ENCODE assay signal across 8 cellular contexts in the genomic region with DNA sequence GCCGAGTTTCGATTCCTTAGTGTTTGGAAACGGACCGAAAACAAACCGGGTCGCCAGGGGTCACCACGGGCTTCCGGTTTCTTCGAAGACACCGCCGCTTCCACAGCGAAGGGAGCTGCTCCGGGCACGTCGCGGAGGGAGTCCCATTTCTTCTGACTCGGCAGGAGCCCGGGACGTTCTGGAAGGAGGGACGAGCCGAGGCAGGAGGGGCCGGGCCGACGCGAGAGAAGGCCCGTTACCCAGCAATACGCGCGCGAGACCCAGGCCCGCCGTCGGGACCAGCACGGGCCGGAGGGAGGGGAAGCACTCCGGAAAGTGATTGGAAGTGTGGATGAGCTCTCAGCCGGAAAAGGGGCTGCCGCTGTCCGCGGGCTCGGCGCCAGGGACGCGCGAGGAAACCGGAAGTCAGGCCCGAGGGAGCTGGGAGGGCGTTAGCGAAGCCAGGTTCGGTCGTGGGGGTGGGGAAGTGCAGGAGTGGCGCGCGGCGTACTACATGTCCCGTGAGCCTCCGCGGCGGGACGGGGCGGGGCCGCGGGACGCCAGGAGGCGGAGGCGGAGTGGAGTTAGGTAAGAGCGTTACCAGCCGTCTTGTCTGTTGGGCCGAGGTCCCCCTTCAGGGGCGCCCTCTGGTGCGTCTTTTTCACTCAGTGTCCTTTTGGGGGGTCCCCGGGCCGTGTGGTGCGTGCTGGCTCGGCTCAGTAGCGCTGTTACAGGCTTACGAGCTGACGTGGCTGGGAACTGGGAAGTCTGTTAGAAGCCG. TPM values are rescaled to one million over a fixed set of nuclear protein-coding genes. Genes with fewer than 3 reads are reported as not detected.
DNase-seq lines count a peak whose midpoint lies in the region; ATAC-seq and TF ChIP-seq lines count a peak whose summit lies in the region.

A gene with protein sequence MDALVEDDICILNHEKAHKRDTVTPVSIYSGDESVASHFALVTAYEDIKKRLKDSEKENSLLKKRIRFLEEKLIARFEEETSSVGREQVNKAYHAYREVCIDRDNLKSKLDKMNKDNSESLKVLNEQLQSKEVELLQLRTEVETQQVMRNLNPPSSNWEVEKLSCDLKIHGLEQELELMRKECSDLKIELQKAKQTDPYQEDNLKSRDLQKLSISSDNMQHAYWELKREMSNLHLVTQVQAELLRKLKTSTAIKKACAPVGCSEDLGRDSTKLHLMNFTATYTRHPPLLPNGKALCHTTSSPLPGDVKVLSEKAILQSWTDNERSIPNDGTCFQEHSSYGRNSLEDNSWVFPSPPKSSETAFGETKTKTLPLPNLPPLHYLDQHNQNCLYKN (minus strand): TSS at position 188 of the 760 bp plus-strand sequence. CDS start 8,207 bp downstream, outside the sequence.
A gene with protein sequence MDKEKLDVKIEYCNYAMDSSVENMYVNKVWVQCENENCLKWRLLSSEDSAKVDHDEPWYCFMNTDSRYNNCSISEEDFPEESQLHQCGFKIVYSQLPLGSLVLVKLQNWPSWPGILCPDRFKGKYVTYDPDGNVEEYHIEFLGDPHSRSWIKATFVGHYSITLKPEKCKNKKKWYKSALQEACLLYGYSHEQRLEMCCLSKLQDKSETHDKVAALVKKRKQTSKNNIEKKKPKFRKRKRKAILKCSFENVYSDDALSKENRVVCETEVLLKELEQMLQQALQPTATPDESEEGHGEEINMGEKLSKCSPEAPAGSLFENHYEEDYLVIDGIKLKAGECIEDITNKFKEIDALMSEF (plus strand): TSS at position 85 of the 760 bp plus-strand sequence. CDS start 64,348 bp downstream, outside the sequence.

- H3K36me3 ChIP-seq in IMR-90 (ENCODE audit: control insufficient read depth, insufficient read depth, low read length) = no peaks in the 10 kb centered on the region
- H3K36me3 ChIP-seq in OCI-LY7 (ENCODE audit: insufficient read depth, low read length) = peaks cover 7% of the 10 kb centered on the region; the same call in 1 of the 2 replicates
- H3K36me3 ChIP-seq in mucosa of rectum (ENCODE audit: control insufficient read depth in 2 of 2, insufficient read depth in 2 of 2, low read length in 2 of 2) = no peaks in the 10 kb centered on the region

- peak within 1 kb of the TSS; percentile 93 for H3K14ac ChIP-seq in IMR-90 (replicated peaks; ENCODE audit: low read depth, low read length)

- H3K56ac ChIP-seq in IMR-90 (ENCODE audit: extremely low read depth, insufficient read depth, low read length) = peak within 1 kb of the TSS; percentile 88

- intact Hi-C loops in IMR-90 (cut with micrococcal nuclease) (loop anchor here (10.0 kb wide), 1 partner anchor 1184 kb away; no protein-coding TSS in a partner anchor), OCI-LY7 (cut with micrococcal nuclease; ENCODE audit: unreplicated experiment) (loop anchor here (2.0 to 10.0 kb wide), 2 partner anchors 108 to 864 kb away; a partner anchor contains a TSS)

- POLR2A ChIA-PET in IMR-90 (lab: Charles Lee; ENCODE audit: unreplicated experiment) = interaction anchor here (0.5 to 0.8 kb wide), 5 partner anchors 22 to 1656 kb away, joined by 3 to 6 read pairs (median 3); no protein-coding TSS in a partner anchor
- POLR2A ChIA-PET in OCI-LY7 (lab: Charles Lee) = interaction anchor here (0.6 to 4.1 kb wide), 9 partner anchors 10 to 1268 kb away, joined by 3 to 15 read pairs (median 4); no protein-coding TSS in a partner anchor

- H2BK5ac ChIP-seq in IMR-90 (ENCODE audit: low read depth, low read length, poor library complexity, severe bottlenecking) = peak within 1 kb of the TSS; percentile 84

- H4K91ac ChIP-seq in IMR-90 (ENCODE audit: insufficient read depth, low read depth, low read length) = peak within 1 kb of the TSS; percentile 69

- H2BK20ac ChIP-seq in IMR-90 (ENCODE audit: low read depth, low read length) = peak within 1 kb of the TSS; percentile 9; the same call in 1 of the 2 replicates

- no peaks in the 10 kb centered on the region for H3K4me1 ChIP-seq in IMR-90 (ENCODE audit: control insufficient read depth, insufficient read depth, low read length)
- H3K4me1 ChIP-seq in OCI-LY7 (ENCODE audit: insufficient read depth, low read length, poor library complexity, severe bottlenecking) = peaks cover 31% of the 10 kb centered on the region
- peaks cover 6 to 24% of the 10 kb centered on the region in 2 donors for H3K4me1 ChIP-seq in mucosa of rectum (ENCODE audit: control insufficient read depth in 2 of 2, insufficient read depth in 2 of 2, low read length in 2 of 2)

- dilution Hi-C loops in IMR-90 (cut with HindIII; ENCODE audit: low sequenced_read_pairs, unreplicated experiment) = no loop called here

- peak within 1 kb of the TSS; percentile 96 for H2AFZ ChIP-seq in IMR-90 (replicated peaks; ENCODE audit: low read length, poor library complexity)
- H2AFZ ChIP-seq in OCI-LY7 (ENCODE audit: low read length) = peak within 1 kb of the TSS; percentile 92

- peak within 1 kb of the TSS; percentile 45; the same call in 2 of the 3 replicates for H2BK15ac ChIP-seq in IMR-90 (ENCODE audit: low read depth, low read length)

- H2AK5ac ChIP-seq in IMR-90 (ENCODE audit: low read depth, low read length) = peak within 1 kb of the TSS; percentile 83

- H4K5ac ChIP-seq in IMR-90 (ENCODE audit: low read depth, low read length) = peak within 1 kb of the TSS; percentile 21

- H2AK9ac ChIP-seq in IMR-90 (replicated peaks; ENCODE audit: low read depth, low read length, poor library complexity) = peak within 1 kb of the TSS; percentile 75

- no peaks in the 10 kb centered on the region; the same call in 1 of the 2 replicates for H3K9me2 ChIP-seq in OCI-LY7 (ENCODE audit: insufficient read depth, low read length)

- peak within 1 kb of the TSS; percentile 71 for H2BK120ac ChIP-seq in IMR-90 (ENCODE audit: low read depth, low read length)

- H3K79me2 ChIP-seq in OCI-LY7 (ENCODE audit: insufficient read depth, low read depth, low read length) = peaks cover 57% of the 10 kb centered on the region; the same call in 1 of the 2 replicates

- H3K79me1 ChIP-seq in IMR-90 (ENCODE audit: low read depth in 1 of 2, low read length in 2 of 2) = peaks cover 13 to 24% of the 10 kb centered on the region in 2 experiments

- CTCF ChIA-PET in IMR-90 (lab: Yijun Ruan, JAX) (interaction anchor here (0.6 to 0.9 kb wide), 2 partner anchors 13 to 112 kb away, joined by 3 read pairs; no protein-coding TSS in a partner anchor), OCI-LY7 (lab: Charles Lee; ENCODE audit: unreplicated experiment) (no interaction called here)

- H3K4ac ChIP-seq in IMR-90 (ENCODE audit: low read depth, low read length) = peak within 1 kb of the TSS; percentile 88

- H3K18ac ChIP-seq in IMR-90 (ENCODE audit: low read depth, low read length) = peak within 1 kb of the TSS; percentile 41

- DNase-seq in DMS153 (lab: John Stamatoyannopoulos, UW) (peak; percentile 64), IMR-90 (peak; percentile 95), OCI-LY7 (ENCODE audit: low spot score) (peak; percentile 94), activated T-cell treated with anti-CD3 and anti-CD28 coated beads for 48 hours (ENCODE audit: low read depth) (peak; percentile 90), epithelial cell of proximal tubule (ENCODE audit: low read depth) (peak; percentile 53)
- peak; percentile 94 for DNase-seq in stimulated activated CD8-positive, alpha-beta memory T cell treated with anti-CD3 and anti-CD28 coated beads, Interleukin-4, amount 100 ng/mL, for 48 hours

- no peaks in the 10 kb centered on the region for H3K9me1 ChIP-seq in IMR-90 (ENCODE audit: insufficient read depth, low read length)

- no peaks in the 10 kb centered on the region; the same call in 1 of the 2 replicates for H4K20me1 ChIP-seq in IMR-90 (ENCODE audit: insufficient read depth, low read length)
- 0 out of 2 replicates have a peak, but pooled peaks cover 20% of the 10 kb centered on the region for H4K20me1 ChIP-seq in OCI-LY7 (ENCODE audit: insufficient read depth, low read length)

- H3K27ac ChIP-seq in IMR-90 (ENCODE audit: insufficient read depth, low read length) (peak within 1 kb of the TSS; percentile 92), OCI-LY7 (ENCODE audit: low read depth, low read length, poor library complexity, severe bottlenecking) (peak within 1 kb of the TSS; percentile 56), mucosa of rectum (ENCODE audit: low read depth in 2 of 2, low read length in 2 of 2) (peak within 1 kb of the TSS; percentile 98)

- in situ Hi-C loops in IMR-90 (cut with MboI; ENCODE audit: low sequenced_read_pairs) = no loop called here

- peak within 1 kb of the TSS; percentile 67 for H3K4me3 ChIP-seq in IMR-90 (ENCODE audit: insufficient read depth, low read depth, low read length)
- peak within 1 kb of the TSS; percentile 90 for H3K4me3 ChIP-seq in OCI-LY7 (ENCODE audit: low read depth, low read length, poor library complexity, severe bottlenecking)
- H3K4me3 ChIP-seq in epithelial cell of proximal tubule (ENCODE audit: low read depth, low read length) = peak within 1 kb of the TSS; percentile 82
- peak within 1 kb of the TSS; percentile 93 to 96 for H3K4me3 ChIP-seq in mucosa of rectum (ENCODE audit: low read length in 2 of 2)

- H4K8ac ChIP-seq in IMR-90 (ENCODE audit: low read depth in 2 of 2, low read length in 2 of 2) = peak within 1 kb of the TSS; percentile 71 to 82

- TF ChIP-seq CTCF in IMR-90 (conservative IDR thresholded peaks at IDR 0.05; ENCODE audit: low read depth, low read length) (peak; percentile 14; the same call in 1 of the 2 replicates), OCI-LY7 (conservative IDR thresholded peaks at IDR 0.05; ENCODE audit: low read length) (peak; percentile 49), epithelial cell of proximal tubule (conservative IDR thresholded peaks at IDR 0.05; ENCODE audit: low read depth, low read length) (peak; percentile 18)

- H3K23ac ChIP-seq in IMR-90 (ENCODE audit: low read depth, low read length) = peak within 1 kb of the TSS; percentile 94

- ATAC-seq in GM21528 (IDR thresholded peaks at IDR 0.05; ENCODE audit: low FRiP score, unreplicated experiment) (peak; percentile 96), IMR-90 (ENCODE audit: low read depth) (peak; percentile 94)

- 1% methylated on average over 39 of the region's 79 CpGs; no CpG with 5 or more reads in 1 of the 2 experiments for WGBS in IMR-90 (ENCODE audit: extremely low coverage in 2 of 2, insufficient read length in 1 of 2), 2 experiments

- peak within 1 kb of the TSS; percentile 93 for H3K4me2 ChIP-seq in IMR-90 (ENCODE audit: low read depth, low read length)
- H3K4me2 ChIP-seq in OCI-LY7 (ENCODE audit: low read length) = peak within 1 kb of the TSS; percentile 87

- H3K27me3 ChIP-seq in IMR-90 (ENCODE audit: control insufficient read depth, insufficient read depth, low read length) (no peaks in the 10 kb centered on the region), mucosa of rectum (ENCODE audit: control insufficient read depth in 2 of 2, insufficient read depth in 2 of 2, low read length in 2 of 2) (no peaks in the 10 kb centered on the region)

- peak within 1 kb of the TSS; percentile 95 for H3K9ac ChIP-seq in IMR-90 (ENCODE audit: low read depth, low read length)
- peak within 1 kb of the TSS; percentile 92 to 98 for H3K9ac ChIP-seq in mucosa of rectum (ENCODE audit: low read depth in 1 of 2, low read length in 2 of 2)

- no peak for TF ChIP-seq RAD21 in IMR-90 (IDR thresholded peaks at IDR 0.05; ENCODE audit: low read length)

- TF ChIP-seq POLR2A in IMR-90 (IDR thresholded peaks at IDR 0.05; ENCODE audit: low read depth, low read length) = peak; percentile 78

- BruUV-seq in IMR-90 (replicated peaks; lab: Mats Ljungman, UMichigan) = no TSS peak
- BruUV-seq in OCI-LY7 (replicated peaks; lab: Mats Ljungman, UMichigan) = no TSS peak

- H3K9me3 ChIP-seq in IMR-90 (ENCODE audit: control insufficient read depth, insufficient read depth, low read length) (no peaks in the 10 kb centered on the region), OCI-LY7 (ENCODE audit: low read length) (no peaks in the 10 kb centered on the region), mucosa of rectum (ENCODE audit: control insufficient read depth in 2 of 2, low read length in 2 of 2) (peaks cover 0 to under 1% of the 10 kb centered on the region in 2 donors)

RNA-seq across cellular contexts. Expression of the first gene that starts in this region (rescaled TPM):
- total RNA-seq in IMR-90 (2012; rRNA removed) = 30.1 and 63.6 TPM in 2 replicates
- 46.2 and 52.5 TPM in 2 replicates for polyA plus RNA-seq in IMR-90 (2012; rRNA removed)
- 13.5 and 15.7 TPM in 2 replicates for polyA plus RNA-seq in IMR-90 (2012; cell fraction: cytosol; rRNA removed)
- polyA plus RNA-seq in IMR-90 (2012; cell fraction: nucleus; rRNA removed; ENCODE audit: low replicate concordance) = 8.6 and 56.9 TPM in 2 replicates
- 16.1 and 16.4 TPM in 2 replicates for total RNA-seq in OCI-LY7 (2014; rRNA removed; shearing (Covaris generic))
- 41.5 and 45.0 TPM in 2 replicates for total RNA-seq in OCI-LY7 (2022)
- total RNA-seq in epithelial cell of proximal tubule = 17.5 and 20.8 TPM in 2 replicates

RNA-seq across cellular contexts. Expression of the second gene that starts in this region (rescaled TPM):
- total RNA-seq in IMR-90 (2012; rRNA removed) = 0.18 and 0.56 TPM in 2 replicates
- polyA plus RNA-seq in IMR-90 (2012; rRNA removed) = 0.24 and 0.26 TPM in 2 replicates
- 0.03 TPM in 1 of 2 replicates, not detected in the other for polyA plus RNA-seq in IMR-90 (2012; cell fraction: cytosol; rRNA removed)
- 0.08 TPM in 1 of 2 replicates, not detected in the other for polyA plus RNA-seq in IMR-90 (2012; cell fraction: nucleus; rRNA removed; ENCODE audit: low replicate concordance)
- total RNA-seq in OCI-LY7 (2014; rRNA removed; shearing (Covaris generic)) = not detected in 2 replicates
- total RNA-seq in OCI-LY7 (2022) = 0.31 and 0.32 TPM in 2 replicates
- 0.58 TPM in 1 of 2 replicates, not detected in the other for total RNA-seq in epithelial cell of proximal tubule

Comparison
In these comparisons a context has a peak if more than half of its experiments do, and no peak if none do; other contexts are left out.
1. Peak in every context shown above with its lines: DNase-seq, ATAC-seq, H3K4me3 ChIP-seq and H3K27ac ChIP-seq.